9 cellular contexts compared by ENCODE assay signal in genomic region chr11:124839051-124839971, GRCh38. TPM values are rescaled to one million over a fixed set of nuclear protein-coding genes. Genes with fewer than 3 reads are reported as not detected.
DNase-seq lines count a peak whose midpoint lies in the region; ATAC-seq, FAIRE-seq and TF ChIP-seq lines count a peak whose summit lies in the region.
"Had no signal": no experiment of that assay in that cellular context is flagged by ENCODE, and none has a peak within 500 bp of the region (broad histone marks: within the 10 kb centered on the region; RNA-seq: fewer than 3 reads in every experiment).

No MANE protein-coding gene starts in this region.

- H3K4me1 ChIP-seq in keratinocyte (ENCODE audit: control insufficient read depth, extremely low read depth, insufficient read depth, low read length) (no peaks in the 10 kb centered on the region), thoracic aorta (ENCODE audit: control insufficient read depth in 1 of 2, low read depth in 2 of 2) (peaks cover 9 to 30% of the 10 kb centered on the region in 2 donors)

- H2AFZ ChIP-seq in keratinocyte (ENCODE audit: control insufficient read depth, low read length) = no peak overlapping the region

- peaks cover 5% of the 10 kb centered on the region for H4K20me1 ChIP-seq in keratinocyte (ENCODE audit: control insufficient read depth, extremely low read depth, insufficient read depth, low read length)

- ATAC-seq in thoracic aorta (ENCODE audit: insufficient number of reproducible peaks, low FRiP score, low read depth) (no peak), GM21723 (IDR thresholded peaks at IDR 0.05; ENCODE audit: unreplicated experiment) (no peak)

- dilution Hi-C loops in keratinocyte (cut with MboI; ENCODE audit: extremely low pct_ligation_motif_present, low sequenced_read_pairs) = no loop called here

- H3K27ac ChIP-seq in keratinocyte (ENCODE audit: control insufficient read depth, insufficient read depth, low read length) = no peak overlapping the region
- peak overlapping the region in 1 of 2 donors; percentile 8 for H3K27ac ChIP-seq in thoracic aorta

- H3K36me3 Mint-ChIP-seq in activated naive CD8-positive, alpha-beta T cell = no peaks in the 10 kb centered on the region

- H3K4me3 ChIP-seq in keratinocyte (ENCODE audit: control insufficient read depth in 2 of 3, extremely low read depth in 1 of 3, insufficient read depth in 2 of 3, low read depth in 1 of 3, low read length in 3 of 3) (peak overlapping the region in 1 of 3 experiments; percentile 18), thoracic aorta (peak overlapping the region; percentile 65)

- H3K9ac ChIP-seq in keratinocyte (ENCODE audit: control insufficient read depth, extremely low read depth, insufficient read depth, low read length) = no peak overlapping the region

- H3K9me3 Mint-ChIP-seq in activated naive CD8-positive, alpha-beta T cell (ENCODE audit: low read depth) = no peaks in the 10 kb centered on the region

- no peaks in the 10 kb centered on the region for H3K79me2 ChIP-seq in keratinocyte (ENCODE audit: control insufficient read depth, insufficient read depth, low read length)

- no peak overlapping the region for H3K27ac Mint-ChIP-seq in activated naive CD8-positive, alpha-beta T cell

- H3K27me3 Mint-ChIP-seq in activated naive CD8-positive, alpha-beta T cell = peaks cover 45% of the 10 kb centered on the region

- H3K27me3 ChIP-seq in keratinocyte (ENCODE audit: control insufficient read depth, extremely low read depth, insufficient read depth, low read length) (peaks cover 73% of the 10 kb centered on the region), thoracic aorta (replicated peaks; ENCODE audit: insufficient read depth) (peaks cover 47% of the 10 kb centered on the region)

- peak; percentile 1 for DNase-seq in activated CD4-positive, CD25-positive, alpha-beta regulatory T cell treated with anti-CD3 and anti-CD28 coated beads, Interleukin-2, amount 50 U/mL, for 16 hours (ENCODE audit: low read depth, low spot score)
- DNase-seq in activated CD4-positive, CD25-positive, alpha-beta regulatory T cell treated with anti-CD3 and anti-CD28 coated beads, Interleukin-2, amount 50 U/mL, for 72 hours = no peak
- no peak for DNase-seq in keratinocyte (ENCODE audit: low read depth, low spot score)
- DNase-seq in thoracic aorta (ENCODE audit: low spot score) = no peak
- no peak for DNase-seq in MV-4-11 (lab: John Stamatoyannopoulos, UW)
- no peak for DNase-seq in amniotic stem cell (lab: John Stamatoyannopoulos, UW)
- DNase-seq: DMS153 had no signal

- H3K36me3 ChIP-seq in keratinocyte (ENCODE audit: control insufficient read depth in 2 of 2, extremely low read depth in 1 of 2, insufficient read depth in 2 of 2, low read length in 2 of 2) = no peaks in the 10 kb centered on the region
- H3K36me3 ChIP-seq in thoracic aorta = no peaks in the 10 kb centered on the region

- no peak for TF ChIP-seq CTCF in keratinocyte (optimal IDR thresholded peaks at IDR 0.05 in 1 of 3, IDR thresholded peaks at IDR 0.05 in 1 of 3, conservative IDR thresholded peaks at IDR 0.05 in 1 of 3; ENCODE audit: extremely low read depth in 1 of 3, insufficient read depth in 2 of 3, low read length in 3 of 3)
- TF ChIP-seq CTCF in thoracic aorta (IDR thresholded peaks at IDR 0.05) = no peak

- FAIRE-seq in keratinocyte (lab: Jason Lieb, UNC) = no peak

- H3K9me3 ChIP-seq in keratinocyte (ENCODE audit: control insufficient read depth, low read depth, low read length) (no peaks in the 10 kb centered on the region), thoracic aorta (no peaks in the 10 kb centered on the region)

- H3K4me3 Mint-ChIP-seq in activated naive CD8-positive, alpha-beta T cell = peak overlapping the region; percentile 74

- peak overlapping the region; percentile 24 for H3K4me2 ChIP-seq in keratinocyte (ENCODE audit: control insufficient read depth, extremely low read depth, insufficient read depth, low read depth, low read length)

- peaks cover 19% of the 10 kb centered on the region for H3K4me1 Mint-ChIP-seq in activated naive CD8-positive, alpha-beta T cell (ENCODE audit: low read depth)

- no peaks in the 10 kb centered on the region for H3K9me1 ChIP-seq in keratinocyte (ENCODE audit: control insufficient read depth, extremely low read depth, insufficient read depth, low read length)

RNA-seq across cellular contexts. Expression of gene ROBO3, which starts 25.9 kb away (rescaled TPM):
- 13.6 to 19.2 TPM (median 17.0 TPM) in 3 replicates for polyA plus RNA-seq in keratinocyte
- polyA plus RNA-seq in keratinocyte (2011; ENCODE audit: low read depth) = 2.3 TPM
- 8.8 and 15.7 TPM in 2 replicates for polyA plus RNA-seq in keratinocyte (2011; cell fraction: cytosol; rRNA removed)
- polyA plus RNA-seq in keratinocyte (2011; cell fraction: nucleus; rRNA removed) = 58.3 and 79.9 TPM in 2 replicates
- polyA plus RNA-seq in keratinocyte (2012; ENCODE audit: low replicate concordance) = 10.8 and 19.8 TPM in 2 replicates
- polyA minus RNA-seq in keratinocyte = 5.2 to 16.2 TPM (median 8.2 TPM) in 3 replicates
- polyA minus RNA-seq in keratinocyte (2011; cell fraction: cytosol; rRNA and poly(A)+ RNA removed) = 7.7 TPM
- polyA minus RNA-seq in keratinocyte (2011; cell fraction: nucleus; rRNA and poly(A)+ RNA removed) = 10.5 and 15.3 TPM in 2 replicates
- total RNA-seq in thoracic aorta = 10 to 100 TPM in 1 of 2 donors, 1 to 10 TPM in 1; 5.5 to 13.7 TPM

RNA-seq across cellular contexts. Expression of gene MSANTD2, which starts 39.1 kb away (rescaled TPM):
- polyA plus RNA-seq in keratinocyte = 2.9 to 6.6 TPM (median 3.6 TPM) in 3 replicates
- 6.0 TPM for polyA plus RNA-seq in keratinocyte (2011; ENCODE audit: low read depth)
- 1.2 and 2.4 TPM in 2 replicates for polyA plus RNA-seq in keratinocyte (2011; cell fraction: cytosol; rRNA removed)
- polyA plus RNA-seq in keratinocyte (2011; cell fraction: nucleus; rRNA removed) = 11.9 and 13.1 TPM in 2 replicates
- polyA plus RNA-seq in keratinocyte (2012; ENCODE audit: low replicate concordance) = 2.3 and 4.7 TPM in 2 replicates
- 0.46 to 3.1 TPM (median 0.76 TPM) in 3 replicates for polyA minus RNA-seq in keratinocyte
- not detected for polyA minus RNA-seq in keratinocyte (2011; cell fraction: cytosol; rRNA and poly(A)+ RNA removed)
- polyA minus RNA-seq in keratinocyte (2011; cell fraction: nucleus; rRNA and poly(A)+ RNA removed) = 1.7 and 6.9 TPM in 2 replicates
- total RNA-seq in thoracic aorta = 10 to 100 TPM; 16.4 to 29.4 TPM

RNA-seq across cellular contexts. Expression of gene ROBO4, which starts 58.4 kb away (rescaled TPM):
- polyA plus RNA-seq in keratinocyte = 0.94 to 2.3 TPM (median 0.98 TPM) in 3 replicates
- polyA plus RNA-seq in keratinocyte (2011; ENCODE audit: low read depth) = 1.2 TPM
- 1.1 and 1.7 TPM in 2 replicates for polyA plus RNA-seq in keratinocyte (2011; cell fraction: cytosol; rRNA removed)
- polyA plus RNA-seq in keratinocyte (2011; cell fraction: nucleus; rRNA removed) = 2.6 and 2.8 TPM in 2 replicates
- polyA plus RNA-seq in keratinocyte (2012; ENCODE audit: low replicate concordance) = 1.4 and 7.1 TPM in 2 replicates
- 2.0 to 8.8 TPM (median 2.2 TPM) in 3 replicates for polyA minus RNA-seq in keratinocyte
- 4.0 TPM for polyA minus RNA-seq in keratinocyte (2011; cell fraction: cytosol; rRNA and poly(A)+ RNA removed)
- polyA minus RNA-seq in keratinocyte (2011; cell fraction: nucleus; rRNA and poly(A)+ RNA removed) = 2.0 and 3.3 TPM in 2 replicates
- total RNA-seq in thoracic aorta = 10 to 100 TPM in 1 of 2 donors, 1 to 10 TPM in 1; 8.5 to 18.8 TPM
